In genomic region chr10:95564291-95564690, GRCh38 we compare ENCODE assay signal across 18 cellular contexts. TPM values are rescaled to one million over a fixed set of nuclear protein-coding genes. Genes with fewer than 3 reads are reported as not detected.
A peak's percentile ranks its signal among the peaks of the same experiment; 100 is the strongest.
DNase-seq lines count a peak whose midpoint lies in the region; ATAC-seq, FAIRE-seq and TF ChIP-seq lines count a peak whose summit lies in the region.
"Had no signal": no experiment of that assay in that cellular context is flagged by ENCODE, and none has a peak within 500 bp of the region (broad histone marks: within the 10 kb centered on the region; RNA-seq: fewer than 3 reads in every experiment).

No MANE protein-coding gene starts in this region.

- TF ChIP-seq RAD21 in K562 (CRISPR knock-in tag; conservative IDR thresholded peaks at IDR 0.05 in 1 of 2, IDR thresholded peaks at IDR 0.05 in 1 of 2), result no peak

- peaks cover 8% of the 10 kb centered on the region for H3K27me3 Mint-ChIP-seq in T-helper 17 cell
- H3K27me3 Mint-ChIP-seq: CD4-positive, alpha-beta T cell had no signal

- no peak overlapping the region for H3K4me3 Mint-ChIP-seq in T-helper 17 cell
- H3K4me3 Mint-ChIP-seq: CD4-positive, alpha-beta T cell had no signal

- TF ChIP-seq CTCF in K562 (IDR thresholded peaks at IDR 0.05 in 2 of 3, conservative IDR thresholded peaks at IDR 0.05 in 1 of 3; ENCODE audit: insufficient read depth in 2 of 3, low read depth in 1 of 3, low read length in 3 of 3) (no peak), right atrium auricular region (IDR thresholded peaks at IDR 0.05) (no peak)

- H3K9ac ChIP-seq in K562 (ENCODE audit: insufficient read depth in 1 of 2, low read depth in 2 of 2, low read length in 2 of 2), result no peak overlapping the region; a peak in 1 of 4 replicates
- H3K9ac ChIP-seq in muscle layer of colon (ENCODE audit: low read length), result peak overlapping the region; percentile 17
- no peak overlapping the region for H3K9ac ChIP-seq in stomach smooth muscle (ENCODE audit: low read length in 2 of 2)

- H3K27ac Mint-ChIP-seq in T-helper 17 cell, result no peak overlapping the region
- H3K27ac Mint-ChIP-seq: CD4-positive, alpha-beta T cell had no signal

- peaks cover 4% of the 10 kb centered on the region for H3K36me3 Mint-ChIP-seq in T-helper 17 cell (ENCODE audit: low read depth)

- H3K4me2 ChIP-seq in K562 (ENCODE audit: insufficient read depth, low read length), result no peak overlapping the region

- CTCF ChIA-PET in K562 (lab: Yijun Ruan, JAX; ENCODE audit: low intra/inter-chr PET ratio), result no interaction called here

- no TSS peak for BruUV-seq in K562 (replicated peaks; lab: Mats Ljungman, UMichigan)

- 79% methylated on average over 3 of the region's 7 CpGs for WGBS in K562 (ENCODE audit: insufficient coverage, low coverage, missing lambda C conversion rate)
- WGBS in right cardiac atrium, result 96% methylated on average over 7 of the region's 7 CpGs

- H3K79me2 ChIP-seq in K562 (ENCODE audit: control insufficient read depth, insufficient read depth, low read length), result peaks cover 8% of the 10 kb centered on the region; the same call in 2 of the 3 replicates

- peak; percentile 40 for FAIRE-seq in GM12892 (lab: Jason Lieb, UNC)
- no peak for FAIRE-seq in K562 (lab: Jason Lieb, UNC)
- FAIRE-seq: GM12878, H54 had no signal

- H3K9me3 ChIP-seq in K562 (replicated peaks; ENCODE audit: control insufficient read depth, insufficient read depth, low read depth, low read length), result no peaks in the 10 kb centered on the region; the same call in 1 of the 2 replicates
- no peaks in the 10 kb centered on the region for H3K9me3 ChIP-seq in muscle layer of colon (ENCODE audit: low read length)
- H3K9me3 ChIP-seq in stomach smooth muscle (ENCODE audit: control insufficient read depth in 2 of 2, low read length in 2 of 2), result no peaks in the 10 kb centered on the region
- H3K9me3 ChIP-seq in T-helper 17 cell (ENCODE audit: control insufficient read depth, low read length, poor library complexity, severe bottlenecking), result no peaks in the 10 kb centered on the region
- no peaks in the 10 kb centered on the region for H3K9me3 ChIP-seq in right cardiac atrium (ENCODE audit: control insufficient read depth, low read length)
- H3K9me3 ChIP-seq in right atrium auricular region, result no peaks in the 10 kb centered on the region

- no peaks in the 10 kb centered on the region for H3K9me1 ChIP-seq in K562 (ENCODE audit: control insufficient read depth, insufficient read depth, low read length)

- in situ Hi-C loops in K562 (cut with MboI), result no loop called here

- H2AFZ ChIP-seq in K562 (ENCODE audit: low read depth, low read length), result 0 out of 2 replicates have a peak overlapping the region, but pooled peaks have one; percentile 72

- no peaks in the 10 kb centered on the region for H3K36me3 ChIP-seq in K562 (ENCODE audit: control insufficient read depth, insufficient read depth, low read length)
- no peaks in the 10 kb centered on the region for H3K36me3 ChIP-seq in muscle layer of colon (ENCODE audit: insufficient read depth, low read length)
- H3K36me3 ChIP-seq in stomach smooth muscle (ENCODE audit: control insufficient read depth in 2 of 2, insufficient read depth in 2 of 2, low read length in 2 of 2), result peaks cover under 1 to 5% of the 10 kb centered on the region in 2 donors
- peaks cover 5% of the 10 kb centered on the region for H3K36me3 ChIP-seq in right atrium auricular region

- H3K27ac ChIP-seq in K562 (ENCODE audit: extremely low read depth, low read depth, low read length) (no peak overlapping the region), muscle layer of colon (ENCODE audit: low read depth, low read length) (peak overlapping the region; percentile 59), stomach smooth muscle (ENCODE audit: low read length) (peak overlapping the region; percentile 76), right cardiac atrium (ENCODE audit: low read length) (no peak overlapping the region), right atrium auricular region (no peak overlapping the region)

- intact Hi-C loops in K562 (cut with micrococcal nuclease) (loop anchor here (2.0 kb wide), 1 partner anchor 97 kb away; no protein-coding TSS in a partner anchor), right cardiac atrium (cut with DNase I) (loop anchor here in 2 of 4 donors (10.0 kb wide), 1 partner anchor 129 kb away; no protein-coding TSS in a partner anchor)

- DNase-seq in GM12892 (ENCODE audit: insufficient read length) (no peak), K562 (ENCODE audit: extremely low read depth in 1 of 4, low spot score in 3 of 4) (no peak), T-helper 17 cell (no peak), right cardiac atrium (no peak), right atrium auricular region (ENCODE audit: low spot score) (no peak)
- DNase-seq: ACHN; C1 segment of cervical spinal cord; Calu3; CD4-positive, alpha-beta T cell; DMS 273 treated with DMSO at 0.1 percent for 48 hours; IMR-90 had no signal

- no peaks in the 10 kb centered on the region for H4K20me1 ChIP-seq in K562 (replicated peaks; ENCODE audit: control insufficient read depth, insufficient read depth, low read length)

- no peak for TF ChIP-seq EP300 in K562 (IDR thresholded peaks at IDR 0.05; ENCODE audit: low read length)

- H3K4me1 Mint-ChIP-seq in T-helper 17 cell, result peaks cover 18% of the 10 kb centered on the region

- H3K4me1 ChIP-seq in K562 (replicated peaks in 1 of 2; ENCODE audit: control insufficient read depth in 2 of 2, insufficient read depth in 2 of 2, low read length in 2 of 2) (peaks cover 12 to 18% of the 10 kb centered on the region in 2 experiments; a peak in 4 of 5 replicates), muscle layer of colon (ENCODE audit: insufficient read depth, low read length) (peaks cover 43% of the 10 kb centered on the region), stomach smooth muscle (ENCODE audit: control insufficient read depth, insufficient read depth, low read length) (peaks cover 40% of the 10 kb centered on the region), right cardiac atrium (ENCODE audit: control insufficient read depth, insufficient read depth, low read length) (peaks cover 6% of the 10 kb centered on the region), right atrium auricular region (peaks cover 0 to 21% of the 10 kb centered on the region in 2 donors)

- H3K27me3 ChIP-seq in K562 (ENCODE audit: control insufficient read depth in 2 of 2, insufficient read depth in 2 of 2, low read length in 2 of 2) (no peaks in the 10 kb centered on the region), muscle layer of colon (ENCODE audit: control insufficient read depth in 1 of 2, insufficient read depth in 2 of 2, low read length in 2 of 2) (no peaks in the 10 kb centered on the region), stomach smooth muscle (ENCODE audit: control insufficient read depth in 1 of 2, insufficient read depth in 2 of 2, low read length in 2 of 2) (no peaks in the 10 kb centered on the region), right cardiac atrium (ENCODE audit: control insufficient read depth, insufficient read depth) (no peaks in the 10 kb centered on the region), right atrium auricular region (no peaks in the 10 kb centered on the region)

- POLR2A ChIA-PET in K562 (lab: Yijun Ruan, JAX), result no interaction called here

- ATAC-seq in K562 (no peak), T-helper 17 cell (no peak), HG02973 (IDR thresholded peaks at IDR 0.05; ENCODE audit: unreplicated experiment) (no peak), right cardiac atrium (no peak)
- ATAC-seq: GM12878, HCT116 had no signal

- no peak for TF ChIP-seq POLR2A in GM12892 (IDR thresholded peaks at IDR 0.05; ENCODE audit: low read depth, low read length)
- TF ChIP-seq POLR2A in K562 (conservative IDR thresholded peaks at IDR 0.05), result no peak

- H3K4me3 ChIP-seq in K562 (no peak overlapping the region), muscle layer of colon (ENCODE audit: low read depth in 1 of 2, low read length in 2 of 2) (no peak overlapping the region), stomach smooth muscle (ENCODE audit: low read length in 2 of 2) (no peak overlapping the region), right cardiac atrium (ENCODE audit: low read length) (no peak overlapping the region), right atrium auricular region (no peak overlapping the region)
- H3K4me3 ChIP-seq: GM12878 had no signal

TF ChIP-seq in K562, 482 proteins besides CTCF, POLR2A, EP300 and RAD21 (continues in another document):
- TF ChIP-seq ZC3H11A (IDR thresholded peaks at IDR 0.05; ENCODE audit: low read depth, low read length), result no peak
- peak; percentile 32; the same call in 1 of the 2 replicates for TF ChIP-seq CEBPB (tag; IDR thresholded peaks at IDR 0.05)
- TF ChIP-seq C11orf30 (IDR thresholded peaks at IDR 0.05; ENCODE audit: low read depth), result no peak
- TF ChIP-seq NR2C2 (CRISPR knock-in tag; IDR thresholded peaks at IDR 0.05), result no peak
- TF ChIP-seq NR2C2 (tag; IDR thresholded peaks at IDR 0.05), result no peak
- TF ChIP-seq TRIM24 (IDR thresholded peaks at IDR 0.05), result no peak

RNA-seq across cellular contexts. Expression of gene SORBS1, which starts 3.1 kb away (rescaled TPM):
- polyA plus RNA-seq in GM12892 (2012; ENCODE audit: missing spikeins), result 2.2 TPM
- 34.5 and 47.6 TPM in 2 replicates for total RNA-seq in K562 (2011; cell fraction: chromatin; rRNA removed; ENCODE audit: low replicate concordance)
- total RNA-seq in K562 (2011; cell fraction: nucleolus; rRNA removed), result 16.0 and 16.1 TPM in 2 replicates
- 36.1 and 59.8 TPM in 2 replicates for total RNA-seq in K562 (2011; cell fraction: nucleoplasm; rRNA removed)
- total RNA-seq in K562 (2014; rRNA removed) (4.4 and 4.5 TPM in 2 replicates), K562 (2014; rRNA removed; fragmentation: Illumina TruSeq; extraction: Trizol) (7.1 and 7.2 TPM in 2 replicates), K562 (2015; rRNA removed; fragmentation: Illumina TruSeq; extraction: Trizol) (6.5 and 7.2 TPM in 2 replicates), K562 (2021) (6.2 and 7.1 TPM in 2 replicates), T-helper 17 cell (1 to 10 TPM; 2.5 to 5.0 TPM), right cardiac atrium (100 to 1,000 TPM; 347 to 511 (median 454) TPM), right atrium auricular region (100 to 1,000 TPM; 742 to 815 TPM)
- polyA plus RNA-seq in K562 (2011; rRNA removed) (10.9 and 13.3 TPM in 2 replicates), K562 (2014; fragmentation: Illumina TruSeq; extraction: Trizol) (7.7 and 8.4 TPM in 2 replicates), K562 (2014; fragmentation: Nextera tagmentation; extraction: Ambion mirVana) (1 to 10 TPM; 2.0 to 2.8 TPM), K562 (2014; rRNA removed) (5.1 and 6.7 TPM in 2 replicates), right cardiac atrium (225 TPM)
- 6.2 and 8.7 TPM in 2 replicates for polyA plus RNA-seq in K562 (2011; cell fraction: cytosol; rRNA removed)
- polyA plus RNA-seq in K562 (2011; cell fraction: nucleus; rRNA removed), result 12.8 and 13.8 TPM in 2 replicates
- polyA plus RNA-seq in K562 (2012), result 5.5 and 7.0 TPM in 2 replicates
- 19.0 and 21.4 TPM in 2 replicates for polyA minus RNA-seq in K562 (2011; rRNA and poly(A)+ RNA removed)
- polyA minus RNA-seq in K562 (2011; cell fraction: cytosol; rRNA and poly(A)+ RNA removed), result 8.4 and 8.6 TPM in 2 replicates
- polyA minus RNA-seq in K562 (2011; cell fraction: nucleus; rRNA and poly(A)+ RNA removed), result 10.8 and 16.0 TPM in 2 replicates
- total RNA-seq: G401 had no signal

Comparison
In these comparisons a context has a peak if more than half of its experiments do, and no peak if none do; other contexts are left out.
1. H3K27ac ChIP-seq: peak in muscle layer of colon (single experiment) and stomach smooth muscle (single experiment); none in K562 (single experiment), right cardiac atrium (single experiment) and right atrium auricular region (0 of 2).
2. RNA of gene SORBS1, which starts 3.1 kb away (total RNA-seq): 742 to 815 TPM in right atrium auricular region and 347 to 511 TPM in right cardiac atrium; 4.4 to 59.8 TPM in K562 and 2.5 to 5.0 TPM in T-helper 17 cell; every median in the first group is over 4 times any median in the second.